8 cellular contexts compared by ENCODE assay signal in genomic region chr15:42494998-42495360, GRCh38. TPM values are rescaled to one million over a fixed set of nuclear protein-coding genes. Genes with fewer than 3 reads are reported as not detected.
A peak's percentile ranks its signal among the peaks of the same experiment; 100 is the strongest.
DNase-seq lines count a peak whose midpoint lies in the region; ATAC-seq and TF ChIP-seq lines count a peak whose summit lies in the region.

No MANE protein-coding gene starts in this region.

- ATAC-seq in GM19397 (IDR thresholded peaks at IDR 0.05; ENCODE audit: unreplicated experiment), result no peak

- H3K27me3 ChIP-seq in H7 (ENCODE audit: control insufficient read depth, insufficient read depth, low read length) (no peaks in the 10 kb centered on the region), mononuclear cell (ENCODE audit: insufficient read depth, low read length) (no peaks in the 10 kb centered on the region)

- peaks cover 76% of the 10 kb centered on the region for H3K4me1 ChIP-seq in mononuclear cell (ENCODE audit: insufficient read depth, low read length)

- peak overlapping the region; percentile 95 for H3K27ac Mint-ChIP-seq in type B pancreatic cell

- H3K27me3 Mint-ChIP-seq in type B pancreatic cell, result no peaks in the 10 kb centered on the region

- no peak for TF ChIP-seq CTCF in epithelial cell of proximal tubule (conservative IDR thresholded peaks at IDR 0.05; ENCODE audit: low read depth, low read length)
- TF ChIP-seq CTCF in type B pancreatic cell (conservative IDR thresholded peaks at IDR 0.05), result no peak

- peaks cover 5% of the 10 kb centered on the region for H3K36me3 Mint-ChIP-seq in type B pancreatic cell

- peak overlapping the region; percentile 99 for H3K4me3 Mint-ChIP-seq in type B pancreatic cell

- no peaks in the 10 kb centered on the region for H3K36me3 ChIP-seq in H7 (replicated peaks; ENCODE audit: control insufficient read depth, insufficient read depth, low read length)

- no peaks in the 10 kb centered on the region for H3K9me3 Mint-ChIP-seq in type B pancreatic cell

- DNase-seq in AG08396 (ENCODE audit: low spot score), result peak; percentile 54
- DNase-seq in H7, result peak; percentile 30
- DNase-seq in UCSD-AML1 (lab: John Stamatoyannopoulos, UW; ENCODE audit: unreplicated experiment), result peak; percentile 50
- DNase-seq in epithelial cell of proximal tubule (ENCODE audit: low read depth), result peak; percentile 66
- DNase-seq in type B pancreatic cell (ENCODE audit: extremely low spot score, unreplicated experiment), result no peak
- no peak for DNase-seq in NCI-H2196 (lab: John Stamatoyannopoulos, UW; ENCODE audit: unreplicated experiment)

- H3K9me3 ChIP-seq in mononuclear cell (ENCODE audit: low read depth, low read length), result no peaks in the 10 kb centered on the region

- H3K4me3 ChIP-seq in H7 (ENCODE audit: insufficient read depth, low read depth, low read length) (peak overlapping the region; percentile 68), epithelial cell of proximal tubule (ENCODE audit: low read depth, low read length) (peak overlapping the region; percentile 97), mononuclear cell (ENCODE audit: low read length) (peak overlapping the region; percentile 98)

- H3K4me1 Mint-ChIP-seq in type B pancreatic cell (ENCODE audit: unreplicated experiment), result peaks cover 30% of the 10 kb centered on the region

RNA-seq across cellular contexts. Expression of gene SNAP23, which starts 0.5 kb away (rescaled TPM):
- total RNA-seq in H7 (2014; rRNA removed; shearing (Covaris generic)), result 56.6 and 62.0 TPM in 2 replicates
- total RNA-seq in epithelial cell of proximal tubule (68.6 and 76.4 TPM in 2 replicates), mononuclear cell (84.8 TPM), type B pancreatic cell (ENCODE audit: low replicate concordance) (62.8 and 68.4 TPM in 2 replicates)

RNA-seq across cellular contexts. Expression of gene ZNF106, which starts 4.0 kb away (rescaled TPM):
- total RNA-seq in H7 (2014; rRNA removed; shearing (Covaris generic)), result 21.8 and 29.2 TPM in 2 replicates
- total RNA-seq in epithelial cell of proximal tubule (26.8 and 27.1 TPM in 2 replicates), mononuclear cell (70.6 TPM), type B pancreatic cell (ENCODE audit: low replicate concordance) (44.5 and 52.4 TPM in 2 replicates)

RNA-seq across cellular contexts. Expression of gene LRRC57, which starts 53.6 kb away (rescaled TPM):
- total RNA-seq in H7 (2014; rRNA removed; shearing (Covaris generic)), result 8.6 and 10.3 TPM in 2 replicates
- total RNA-seq in epithelial cell of proximal tubule (14.7 and 20.3 TPM in 2 replicates), mononuclear cell (23.9 TPM), type B pancreatic cell (ENCODE audit: low replicate concordance) (29.0 and 36.3 TPM in 2 replicates)

RNA-seq across cellular contexts. Expression of gene HAUS2, which starts 53.7 kb away (rescaled TPM):
- total RNA-seq in H7 (2014; rRNA removed; shearing (Covaris generic)), result 20.5 and 28.0 TPM in 2 replicates
- total RNA-seq in epithelial cell of proximal tubule, result 54.0 and 77.5 TPM in 2 replicates
- total RNA-seq in mononuclear cell, result 31.8 TPM
- total RNA-seq in type B pancreatic cell (ENCODE audit: low replicate concordance), result 17.3 and 23.2 TPM in 2 replicates

Comparison
In these comparisons a context has a peak if more than half of its experiments do, and no peak if none do; other contexts are left out.
1. DNase-seq: peak in AG08396 (single experiment), H7 (single experiment), UCSD-AML1 (single experiment) and epithelial cell of proximal tubule (single experiment); none in type B pancreatic cell (single experiment) and NCI-H2196 (single experiment).
2. Peak in every context shown above with its lines, with median percentiles within 50 percentile points of each other: H3K4me3 ChIP-seq.